ENCODE assay signal across 19 cellular contexts in genomic region chr14:22644305-22644635, GRCh38. TPM values are rescaled to one million over a fixed set of nuclear protein-coding genes. Genes with fewer than 3 reads are reported as not detected.
"Had no signal": no experiment of that assay in that cellular context is flagged by ENCODE, and none has a peak within 500 bp of the region (broad histone marks: within the 10 kb centered on the region; RNA-seq: fewer than 3 reads in every experiment).

OR6J1 (minus strand) TSS chr14:22644352; CDS start chr14:22634811, 9,541 bp downstream.

- H3K4me1 ChIP-seq: lower lobe of right lung, sigmoid colon, stomach, upper lobe of left lung had no signal

- H3K27ac ChIP-seq: lower lobe of right lung, sigmoid colon, stomach, thoracic aorta, upper lobe of left lung had no signal

- FAIRE-seq: islet of Langerhans had no signal

- H3K9me3 ChIP-seq: lower lobe of right lung, sigmoid colon, stomach, thoracic aorta, upper lobe of left lung had no signal

- DNase-seq: activated CD4-positive, CD25-positive, alpha-beta regulatory T cell treated with anti-CD3 and anti-CD28 coated beads, Interleukin-2, amount 50 U/mL, for 72 hours; activated gamma-delta T cell treated with Interleukin-2 at 50 U/mL for 16 hours; effector memory CD4-positive, alpha-beta T cell; foreskin fibroblast; hippocampal formation; left cardiac atrium; lower lobe of right lung; sigmoid colon; stimulated activated CD4-positive, alpha-beta T cell treated with anti-CD3 and anti-CD28 coated beads, Interleukin-4, amount 100 ng/mL, for 24 hours had no signal

- H3K27me3 Mint-ChIP-seq: naive thymus-derived CD8-positive, alpha-beta T cell had no signal

- H3K27ac Mint-ChIP-seq: activated naive CD4-positive, alpha-beta T cell treated with anti-CD3 and anti-CD28 coated beads, Interleukin-2, amount 50 U/mL, for 72 hours; stimulated activated effector memory CD8-positive, alpha-beta T cell treated with anti-CD3 and anti-CD28 coated beads, Interleukin-12 subunit alpha, Interleukin-12 subunit beta, amount 100 ng/mL, for 72 hours had no signal

- H3K9me3 Mint-ChIP-seq: activated naive CD4-positive, alpha-beta T cell treated with anti-CD3 and anti-CD28 coated beads, Interleukin-2, amount 50 U/mL, for 72 hours; naive thymus-derived CD8-positive, alpha-beta T cell; stimulated activated effector memory CD8-positive, alpha-beta T cell treated with anti-CD3 and anti-CD28 coated beads, Interleukin-12 subunit alpha, Interleukin-12 subunit beta, amount 100 ng/mL, for 72 hours had no signal

- H3K4me3 Mint-ChIP-seq: naive thymus-derived CD8-positive, alpha-beta T cell; stimulated activated effector memory CD8-positive, alpha-beta T cell treated with anti-CD3 and anti-CD28 coated beads, Interleukin-12 subunit alpha, Interleukin-12 subunit beta, amount 100 ng/mL, for 72 hours had no signal

- H3K4me3 ChIP-seq: lower lobe of right lung, sigmoid colon, stomach, thoracic aorta, upper lobe of left lung had no signal

- H3K4me1 Mint-ChIP-seq: stimulated activated effector memory CD8-positive, alpha-beta T cell treated with anti-CD3 and anti-CD28 coated beads, Interleukin-12 subunit alpha, Interleukin-12 subunit beta, amount 100 ng/mL, for 72 hours had no signal

- H3K36me3 Mint-ChIP-seq: activated naive CD4-positive, alpha-beta T cell treated with anti-CD3 and anti-CD28 coated beads, Interleukin-2, amount 50 U/mL, for 72 hours; naive thymus-derived CD8-positive, alpha-beta T cell; stimulated activated effector memory CD8-positive, alpha-beta T cell treated with anti-CD3 and anti-CD28 coated beads, Interleukin-12 subunit alpha, Interleukin-12 subunit beta, amount 100 ng/mL, for 72 hours had no signal

- ATAC-seq: left cardiac atrium had no signal

- H3K36me3 ChIP-seq: lower lobe of right lung, sigmoid colon, stomach, thoracic aorta, upper lobe of left lung had no signal

- H3K27me3 ChIP-seq: sigmoid colon, stomach, upper lobe of left lung had no signal

RNA-seq across cellular contexts. Expression of gene OR6J1, which starts in this region (rescaled TPM):
- total RNA-seq: activated naive CD4-positive, alpha-beta T cell treated with anti-CD3 and anti-CD28 coated beads, Interleukin-2, amount 50 U/mL, for 72 hours; dermis blood vessel endothelial cell; glomerular endothelial cell; left cardiac atrium; lower lobe of right lung; mesenteric fat pad; naive thymus-derived CD8-positive, alpha-beta T cell; sigmoid colon; stomach; thoracic aorta had no signal
- polyA plus RNA-seq: naive thymus-derived CD8-positive, alpha-beta T cell; sigmoid colon; stomach had no signal
